Comparison of ENCODE assay signal across 12 cellular contexts in genomic region chr1:89546082-89546889, GRCh38. TPM values are rescaled to one million over a fixed set of nuclear protein-coding genes. Genes with fewer than 3 reads are reported as not detected.
A peak's percentile ranks its signal among the peaks of the same experiment; 100 is the strongest.
DNase-seq lines count a peak whose midpoint lies in the region; ATAC-seq and TF ChIP-seq lines count a peak whose summit lies in the region.
"Had no signal": no experiment of that assay in that cellular context is flagged by ENCODE, and none has a peak within 500 bp of the region (broad histone marks: within the 10 kb centered on the region; RNA-seq: fewer than 3 reads in every experiment).

No MANE protein-coding gene starts in this region.

- H3K4me3 Mint-ChIP-seq in activated CD8-positive, alpha-beta T cell treated with anti-CD3 and anti-CD28 coated beads for 36 hours = peak overlapping the region; percentile 23
- H3K4me3 Mint-ChIP-seq in activated CD8-positive, alpha-beta T cell treated with anti-CD3 and anti-CD28 coated beads, Interleukin-2, amount 10 ng/mL, durations not matched to agents 7 days and 5 days = no peak overlapping the region
- peak overlapping the region; percentile 7 for H3K4me3 Mint-ChIP-seq in stimulated activated effector memory CD8-positive, alpha-beta T cell treated with anti-CD3 and anti-CD28 coated beads, Interleukin-12 subunit alpha, Interleukin-12 subunit beta, amount 100 ng/mL, for 72 hours
- H3K4me3 Mint-ChIP-seq: B cell had no signal

- H3K27ac ChIP-seq in RWPE1 = no peak overlapping the region

- TF ChIP-seq CTCF in activated CD8-positive, alpha-beta T cell treated with anti-CD3 and anti-CD28 coated beads for 36 hours (IDR thresholded peaks at IDR 0.05) = no peak
- no peak for TF ChIP-seq CTCF in RWPE1 (conservative IDR thresholded peaks at IDR 0.05; ENCODE audit: low read depth)
- no peak for TF ChIP-seq CTCF in epithelial cell of esophagus (IDR thresholded peaks at IDR 0.05; ENCODE audit: insufficient read depth, low read depth, low read length, missing control alignments)

- H3K36me3 Mint-ChIP-seq in activated CD8-positive, alpha-beta T cell treated with anti-CD3 and anti-CD28 coated beads for 36 hours (ENCODE audit: low read depth) = peaks cover 53% of the 10 kb centered on the region
- H3K36me3 Mint-ChIP-seq in activated CD8-positive, alpha-beta T cell treated with anti-CD3 and anti-CD28 coated beads, Interleukin-2, amount 10 ng/mL, durations not matched to agents 7 days and 5 days (ENCODE audit: low read depth) = peaks cover 17% of the 10 kb centered on the region
- peaks cover 51% of the 10 kb centered on the region for H3K36me3 Mint-ChIP-seq in stimulated activated effector memory CD8-positive, alpha-beta T cell treated with anti-CD3 and anti-CD28 coated beads, Interleukin-12 subunit alpha, Interleukin-12 subunit beta, amount 100 ng/mL, for 72 hours

- H3K27ac Mint-ChIP-seq in activated CD8-positive, alpha-beta T cell treated with anti-CD3 and anti-CD28 coated beads for 36 hours = peak overlapping the region; percentile 84
- H3K27ac Mint-ChIP-seq in activated CD8-positive, alpha-beta T cell treated with anti-CD3 and anti-CD28 coated beads, Interleukin-2, amount 10 ng/mL, durations not matched to agents 7 days and 5 days = no peak overlapping the region
- H3K27ac Mint-ChIP-seq in stimulated activated effector memory CD8-positive, alpha-beta T cell treated with anti-CD3 and anti-CD28 coated beads, Interleukin-12 subunit alpha, Interleukin-12 subunit beta, amount 100 ng/mL, for 72 hours = peak overlapping the region; percentile 66
- H3K27ac Mint-ChIP-seq: B cell had no signal

- intact Hi-C loops in activated CD8-positive, alpha-beta T cell treated with anti-CD3 and anti-CD28 coated beads for 36 hours (cut with micrococcal nuclease) = no loop called here

- H3K4me3 ChIP-seq in epithelial cell of esophagus (ENCODE audit: low read length) = no peak overlapping the region

- peak; percentile 36 for DNase-seq in activated CD8-positive, alpha-beta T cell treated with anti-CD3 and anti-CD28 coated beads for 36 hours
- DNase-seq in activated CD8-positive, alpha-beta T cell treated with anti-CD3 and anti-CD28 coated beads, Interleukin-2, amount 10 ng/mL, durations not matched to agents 7 days and 5 days = no peak
- DNase-seq in RWPE1 (ENCODE audit: low spot score) (peak; percentile 49), epithelial cell of esophagus (ENCODE audit: low read depth) (peak; percentile 66), activated gamma-delta T cell (lab: John Stamatoyannopoulos, UW) (no peak)
- no peak for DNase-seq in stimulated activated effector memory CD8-positive, alpha-beta T cell treated with anti-CD3 and anti-CD28 coated beads, Interleukin-12 subunit alpha, Interleukin-12 subunit beta, amount 100 ng/mL, for 72 hours (ENCODE audit: low spot score in 2 of 2)
- no peak for DNase-seq in activated effector memory CD4-positive, alpha-beta T cell treated with anti-CD3 and anti-CD28 coated beads, Interleukin-2, amount 50 U/mL, for 16 hours
- DNase-seq: activated CD8-positive, alpha-beta memory T cell treated with anti-CD3 and anti-CD28 coated beads for 24 hours; effector CD4-positive, alpha-beta T cell; right cardiac atrium had no signal

- no peaks in the 10 kb centered on the region for H3K27me3 Mint-ChIP-seq in activated CD8-positive, alpha-beta T cell treated with anti-CD3 and anti-CD28 coated beads for 36 hours
- H3K27me3 Mint-ChIP-seq in activated CD8-positive, alpha-beta T cell treated with anti-CD3 and anti-CD28 coated beads, Interleukin-2, amount 10 ng/mL, durations not matched to agents 7 days and 5 days (ENCODE audit: low read depth) = no peaks in the 10 kb centered on the region
- H3K27me3 Mint-ChIP-seq: B cell had no signal

- H3K9me3 Mint-ChIP-seq in activated CD8-positive, alpha-beta T cell treated with anti-CD3 and anti-CD28 coated beads for 36 hours = no peaks in the 10 kb centered on the region
- H3K9me3 Mint-ChIP-seq in activated CD8-positive, alpha-beta T cell treated with anti-CD3 and anti-CD28 coated beads, Interleukin-2, amount 10 ng/mL, durations not matched to agents 7 days and 5 days (ENCODE audit: insufficient read depth) = no peaks in the 10 kb centered on the region
- H3K9me3 Mint-ChIP-seq in stimulated activated effector memory CD8-positive, alpha-beta T cell treated with anti-CD3 and anti-CD28 coated beads, Interleukin-12 subunit alpha, Interleukin-12 subunit beta, amount 100 ng/mL, for 72 hours = no peaks in the 10 kb centered on the region

- H3K4me1 Mint-ChIP-seq in activated CD8-positive, alpha-beta T cell treated with anti-CD3 and anti-CD28 coated beads for 36 hours (ENCODE audit: low read depth) = peaks cover 83% of the 10 kb centered on the region
- peaks cover 34% of the 10 kb centered on the region for H3K4me1 Mint-ChIP-seq in activated CD8-positive, alpha-beta T cell treated with anti-CD3 and anti-CD28 coated beads, Interleukin-2, amount 10 ng/mL, durations not matched to agents 7 days and 5 days (ENCODE audit: low read depth)
- H3K4me1 Mint-ChIP-seq in stimulated activated effector memory CD8-positive, alpha-beta T cell treated with anti-CD3 and anti-CD28 coated beads, Interleukin-12 subunit alpha, Interleukin-12 subunit beta, amount 100 ng/mL, for 72 hours = peaks cover 54% of the 10 kb centered on the region

- ATAC-seq in activated CD8-positive, alpha-beta T cell treated with anti-CD3 and anti-CD28 coated beads for 36 hours = peak; percentile 47
- ATAC-seq in activated CD8-positive, alpha-beta T cell treated with anti-CD3 and anti-CD28 coated beads, Interleukin-2, amount 10 ng/mL, durations not matched to agents 7 days and 5 days = no peak
- ATAC-seq in stimulated activated effector memory CD8-positive, alpha-beta T cell treated with anti-CD3 and anti-CD28 coated beads, Interleukin-12 subunit alpha, Interleukin-12 subunit beta, amount 100 ng/mL, for 72 hours = peak; percentile 71
- ATAC-seq in HG02759 (IDR thresholded peaks at IDR 0.05; ENCODE audit: unreplicated experiment) = no peak

- CTCF ChIA-PET in activated CD8-positive, alpha-beta T cell treated with anti-CD3 and anti-CD28 coated beads for 36 hours (lab: Charles Lee) = interaction anchor here (1.1 to 2.7 kb wide), 4 partner anchors 10 to 65 kb away, joined by 3 to 6 read pairs (median 4); no protein-coding TSS in a partner anchor
- CTCF ChIA-PET in activated CD8-positive, alpha-beta T cell treated with anti-CD3 and anti-CD28 coated beads, Interleukin-2, amount 10 ng/mL, durations not matched to agents 7 days and 5 days (lab: Charles Lee) = interaction anchor here (0.8 to 1.6 kb wide), 5 partner anchors 11 to 235 kb away, joined by 3 to 6 read pairs (median 4); no protein-coding TSS in a partner anchor
- CTCF ChIA-PET in RWPE1 (lab: Yijun Ruan, JAX) = interaction anchor here (0.9 kb wide), 1 partner anchor 87 kb away, joined by 3 read pairs; no protein-coding TSS in a partner anchor

- POLR2A ChIA-PET in activated CD8-positive, alpha-beta T cell treated with anti-CD3 and anti-CD28 coated beads for 36 hours (lab: Charles Lee) = interaction anchor here (0.9 to 2.3 kb wide), 6 partner anchors 9 to 62 kb away, joined by 3 to 9 read pairs (median 4); partner anchors contain the start of gene LRRC8B
- POLR2A ChIA-PET in activated CD8-positive, alpha-beta T cell treated with anti-CD3 and anti-CD28 coated beads, Interleukin-2, amount 10 ng/mL, durations not matched to agents 7 days and 5 days (lab: Charles Lee) = interaction anchor here (1.1 kb wide), 1 partner anchor 11 kb away, joined by 3 read pairs; no protein-coding TSS in a partner anchor
- POLR2A ChIA-PET in RWPE1 (lab: Yijun Ruan, JAX; ENCODE audit: low non-redundant PET) = interaction anchor here (0.6 kb wide), 1 partner anchor 778 kb away, joined by 3 read pairs; no protein-coding TSS in a partner anchor

RNA-seq across cellular contexts. Expression of gene LRRC8B, which starts 21.7 kb away (rescaled TPM):
- total RNA-seq in activated CD8-positive, alpha-beta T cell treated with anti-CD3 and anti-CD28 coated beads for 36 hours = 10 to 100 TPM; 24.9 to 31.7 TPM
- total RNA-seq in activated CD8-positive, alpha-beta T cell treated with anti-CD3 and anti-CD28 coated beads, Interleukin-2, amount 10 ng/mL, durations not matched to agents 7 days and 5 days = 10 to 100 TPM; 11.8 to 13.0 TPM

Comparison
In these comparisons a context has a peak if more than half of its experiments do, and no peak if none do; other contexts are left out.
1. ATAC-seq: peak in activated CD8-positive, alpha-beta T cell treated with anti-CD3 and anti-CD28 coated beads for 36 hours (single experiment) and stimulated activated effector memory CD8-positive, alpha-beta T cell treated with anti-CD3 and anti-CD28 coated beads, Interleukin-12 subunit alpha, Interleukin-12 subunit beta, amount 100 ng/mL, for 72 hours (single experiment); none in activated CD8-positive, alpha-beta T cell treated with anti-CD3 and anti-CD28 coated beads, Interleukin-2, amount 10 ng/mL, durations not matched to agents 7 days and 5 days (single experiment) and HG02759 (single experiment).
2. DNase-seq: peak in activated CD8-positive, alpha-beta T cell treated with anti-CD3 and anti-CD28 coated beads for 36 hours (single experiment), RWPE1 (single experiment) and epithelial cell of esophagus (single experiment); none in activated CD8-positive, alpha-beta T cell treated with anti-CD3 and anti-CD28 coated beads, Interleukin-2, amount 10 ng/mL, durations not matched to agents 7 days and 5 days (single experiment), stimulated activated effector memory CD8-positive, alpha-beta T cell treated with anti-CD3 and anti-CD28 coated beads, Interleukin-12 subunit alpha, Interleukin-12 subunit beta, amount 100 ng/mL, for 72 hours (0 of 2), activated effector memory CD4-positive, alpha-beta T cell treated with anti-CD3 and anti-CD28 coated beads, Interleukin-2, amount 50 U/mL, for 16 hours (single experiment) and activated gamma-delta T cell (single experiment).